In genomic region chr12:92143280-92143679, GRCh38 we compare ENCODE assay signal across 8 cellular contexts. TPM values are rescaled to one million over a fixed set of nuclear protein-coding genes. Genes with fewer than 3 reads are reported as not detected.
DNase-seq lines count a peak whose midpoint lies in the region; ATAC-seq and TF ChIP-seq lines count a peak whose summit lies in the region.

No MANE protein-coding gene starts in this region.

- H3K36me3 ChIP-seq in SJSA1, result peaks cover 70% of the 10 kb centered on the region

- no peak for TF ChIP-seq CTCF in fibroblast of mammary gland (conservative IDR thresholded peaks at IDR 0.05; ENCODE audit: control insufficient read depth, insufficient read depth, low read depth, low read length)
- no peak for TF ChIP-seq CTCF in retinal pigment epithelial cell (conservative IDR thresholded peaks at IDR 0.05; ENCODE audit: low read depth, low read length)

- no peaks in the 10 kb centered on the region for H3K27me3 ChIP-seq in SJSA1 (replicated peaks)

- H3K9me3 ChIP-seq in SJSA1 (replicated peaks), result no peaks in the 10 kb centered on the region

- H3K4me1 ChIP-seq in SJSA1 (replicated peaks), result peaks cover 44% of the 10 kb centered on the region

- peak overlapping the region; percentile 84 for H3K4me3 ChIP-seq in SJSA1
- H3K4me3 ChIP-seq in fibroblast of mammary gland (ENCODE audit: control insufficient read depth, low read depth, low read length), result peak overlapping the region; percentile 97
- H3K4me3 ChIP-seq in retinal pigment epithelial cell (ENCODE audit: low read length), result peak overlapping the region; percentile 82

- no peak for DNase-seq in SJSA1 (ENCODE audit: low read depth in 1 of 2, low spot score in 2 of 2)
- no peak for DNase-seq in fibroblast of mammary gland (ENCODE audit: low read depth)
- DNase-seq in retinal pigment epithelial cell (ENCODE audit: low read depth), result no peak
- no peak for DNase-seq in central memory CD4-positive, alpha-beta T cell
- DNase-seq in amniotic stem cell (lab: John Stamatoyannopoulos, UW), result no peak
- no peak for DNase-seq in AG08395 (ENCODE audit: low spot score)

- H3K27ac ChIP-seq in SJSA1, result peak overlapping the region; percentile 1; the same call in 1 of the 2 replicates

- peak; percentile 24 for TF ChIP-seq POLR2A in GM15510 (IDR thresholded peaks at IDR 0.05; ENCODE audit: borderline replicate concordance, extremely low read depth, insufficient read length)

- ATAC-seq in activated CD4-positive, CD25-positive, alpha-beta regulatory T cell treated with anti-CD3 and anti-CD28 coated beads, Interleukin-2, amount 50 U/mL, for 24 hours, result no peak

RNA-seq across cellular contexts. Expression of gene BTG1, which starts 2.4 kb away (rescaled TPM):
- total RNA-seq in SJSA1 (2014; rRNA removed; shearing (Covaris generic)), result 4.8 and 6.2 TPM in 2 replicates
